ENCODE assay signal across 15 cellular contexts in genomic region chr14:81529391-81529790, GRCh38. TPM values are rescaled to one million over a fixed set of nuclear protein-coding genes. Genes with fewer than 3 reads are reported as not detected.
DNase-seq lines count a peak whose midpoint lies in the region; TF ChIP-seq lines count a peak whose summit lies in the region.
"Had no signal": no experiment of that assay in that cellular context is flagged by ENCODE, and none has a peak within 500 bp of the region (broad histone marks: within the 10 kb centered on the region; RNA-seq: fewer than 3 reads in every experiment).

No MANE protein-coding gene starts in this region.

- DNase-seq in activated T-cell treated with anti-CD3 and anti-CD28 coated beads, Interleukin-2, amount 50 U/mL, for 24 hours = no peak
- DNase-seq in activated T-cell treated with anti-CD3 and anti-CD28 coated beads, Interleukin-2, amount 50 U/mL, for 1 hour = no peak
- DNase-seq in PC-9 (no peak), erythroblast (lab: John Stamatoyannopoulos, UW) (peak; percentile 77 to 89), smooth muscle cell (lab: John Stamatoyannopoulos, UW; ENCODE audit: unreplicated experiment) (no peak), head of caudate nucleus (no peak)
- no peak for DNase-seq in activated CD4-positive, alpha-beta T cell treated with anti-CD3 and anti-CD28 coated beads for 1 hour
- no peak for DNase-seq in stimulated activated CD4-positive, alpha-beta T cell treated with anti-CD3 and anti-CD28 coated beads, Interleukin-15, amount 100 ng/mL, for 24 hours
- DNase-seq: activated B cell treated with CpG ODN at 0.5 μM for 24 hours, activated gamma-delta T cell treated with Interleukin-2 at 50 U/mL for 16 hours, colonic mucosa, NCI-H510A, SHP77 treated with DMSO at 0.1 percent for 48 hours, upper lobe of left lung had no signal

- H3K4me1 ChIP-seq in PC-9 (replicated peaks; ENCODE audit: insufficient read depth) (peaks cover 9% of the 10 kb centered on the region; the same call in 1 of the 2 replicates), smooth muscle cell (ENCODE audit: low read depth) (peaks cover 17% of the 10 kb centered on the region)

- H3K27ac ChIP-seq in PC-9 = peak overlapping the region; percentile 57
- peak overlapping the region; percentile 4 for H3K27ac ChIP-seq in smooth muscle cell (ENCODE audit: low read depth)
- H3K27ac ChIP-seq: colonic mucosa, upper lobe of left lung had no signal

- CTCF ChIA-PET in PC-9 (lab: Charles Lee) = no interaction called here

- no peaks in the 10 kb centered on the region for H3K36me3 ChIP-seq in PC-9 (ENCODE audit: low read depth)
- peaks cover 7% of the 10 kb centered on the region for H3K36me3 ChIP-seq in smooth muscle cell (ENCODE audit: low read depth)
- H3K36me3 ChIP-seq: colonic mucosa had no signal

- H3K9me3 ChIP-seq in PC-9 (ENCODE audit: insufficient read depth, low read depth) (no peaks in the 10 kb centered on the region), smooth muscle cell (replicated peaks; ENCODE audit: low read depth) (no peaks in the 10 kb centered on the region)
- H3K9me3 ChIP-seq: colonic mucosa, upper lobe of left lung had no signal

- peaks cover 66% of the 10 kb centered on the region for H3K4me1 Mint-ChIP-seq in activated T-cell treated with anti-CD3 and anti-CD28 coated beads, Interleukin-2, amount 50 U/mL, for 24 hours (ENCODE audit: low read depth)

- no peak overlapping the region for H3K9ac ChIP-seq in smooth muscle cell (ENCODE audit: low read depth)

- TF ChIP-seq CTCF in PC-9 (conservative IDR thresholded peaks at IDR 0.05) (no peak), smooth muscle cell (IDR thresholded peaks at IDR 0.05; ENCODE audit: borderline replicate concordance, insufficient read depth, poor library complexity, severe bottlenecking) (no peak)

- H4K20me1 ChIP-seq in PC-9 (ENCODE audit: insufficient read depth) (no peaks in the 10 kb centered on the region), smooth muscle cell (ENCODE audit: low read depth) (peaks cover 50% of the 10 kb centered on the region)

- H3K27ac Mint-ChIP-seq in activated T-cell treated with anti-CD3 and anti-CD28 coated beads, Interleukin-2, amount 50 U/mL, for 24 hours = peak overlapping the region; percentile 44
- H3K27ac Mint-ChIP-seq: activated B cell treated with CpG ODN at 0.5 μM for 24 hours had no signal

- no TSS peak for BruUV-seq in PC-9 (replicated peaks; lab: Mats Ljungman, UMichigan)

- POLR2A ChIA-PET in PC-9 (lab: Charles Lee; ENCODE audit: unreplicated experiment) = no interaction called here

- H3K27me3 ChIP-seq in PC-9 (ENCODE audit: insufficient read depth, low read depth) (no peaks in the 10 kb centered on the region), smooth muscle cell (ENCODE audit: low read depth) (no peaks in the 10 kb centered on the region)
- H3K27me3 ChIP-seq: colonic mucosa, upper lobe of left lung had no signal

- intact Hi-C loops in PC-9 (cut with micrococcal nuclease; ENCODE audit: unreplicated experiment) (no loop called here), head of caudate nucleus (cut with DNase I) (no loop called here)

- no peaks in the 10 kb centered on the region for H3F3A ChIP-seq in PC-9 (ENCODE audit: insufficient read depth, low read depth)
- H3F3A ChIP-seq in smooth muscle cell (ENCODE audit: low read depth) = no peaks in the 10 kb centered on the region

- no peaks in the 10 kb centered on the region for H3K9me2 ChIP-seq in PC-9 (ENCODE audit: insufficient read depth)

- H3K36me3 Mint-ChIP-seq in activated T-cell treated with anti-CD3 and anti-CD28 coated beads, Interleukin-2, amount 50 U/mL, for 24 hours (ENCODE audit: low read depth) = peaks cover 53% of the 10 kb centered on the region

- 26% methylated on average over 2 of the region's 2 CpGs for WGBS in smooth muscle cell (ENCODE audit: low lambda C conversion rate)

- no peaks in the 10 kb centered on the region for H3K9me3 Mint-ChIP-seq in activated T-cell treated with anti-CD3 and anti-CD28 coated beads, Interleukin-2, amount 50 U/mL, for 24 hours
- H3K9me3 Mint-ChIP-seq: activated B cell treated with CpG ODN at 0.5 μM for 24 hours; natural killer cell treated with Interleukin-12 subunit alpha and Interleukin-12 subunit beta and Interleukin-15 and Interleukin-18, amount 100 ng/mL, for 72 hours had no signal

- H3K4me2 ChIP-seq in PC-9 (no peak overlapping the region), smooth muscle cell (peak overlapping the region; percentile 14)

- peak; percentile 26 for TF ChIP-seq POLR2A in erythroblast (IDR thresholded peaks at IDR 0.05; ENCODE audit: low read length)

- no peak overlapping the region for H3K4me3 ChIP-seq in PC-9
- no peak overlapping the region for H3K4me3 ChIP-seq in smooth muscle cell
- H3K4me3 ChIP-seq: colonic mucosa, upper lobe of left lung had no signal

- peaks cover 29% of the 10 kb centered on the region for H3K79me2 ChIP-seq in PC-9 (ENCODE audit: low read depth)
- peaks cover 63% of the 10 kb centered on the region for H3K79me2 ChIP-seq in smooth muscle cell (ENCODE audit: low read depth)

- no peaks in the 10 kb centered on the region for H3K27me3 Mint-ChIP-seq in activated T-cell treated with anti-CD3 and anti-CD28 coated beads, Interleukin-2, amount 50 U/mL, for 24 hours
- H3K27me3 Mint-ChIP-seq: activated B cell treated with CpG ODN at 0.5 μM for 24 hours; natural killer cell treated with Interleukin-12 subunit alpha and Interleukin-12 subunit beta and Interleukin-15 and Interleukin-18, amount 100 ng/mL, for 72 hours had no signal

- no peak overlapping the region for H3K4me3 Mint-ChIP-seq in activated T-cell treated with anti-CD3 and anti-CD28 coated beads, Interleukin-2, amount 50 U/mL, for 24 hours
- H3K4me3 Mint-ChIP-seq: activated B cell treated with CpG ODN at 0.5 μM for 24 hours; natural killer cell treated with Interleukin-12 subunit alpha and Interleukin-12 subunit beta and Interleukin-15 and Interleukin-18, amount 100 ng/mL, for 72 hours had no signal

- no peak overlapping the region for H2AFZ ChIP-seq in PC-9
- no peak overlapping the region for H2AFZ ChIP-seq in smooth muscle cell (ENCODE audit: low read depth)

RNA-seq across cellular contexts. Expression of gene SEL1L, which starts 4.3 kb away (rescaled TPM):
- total RNA-seq in PC-9 (2021) (14.6 and 17.4 TPM in 2 replicates), smooth muscle cell (78.0 and 78.8 TPM in 2 replicates)
- polyA plus RNA-seq in smooth muscle cell = 35.2 and 36.8 TPM in 2 replicates

Comparison
In these comparisons a context has a peak if more than half of its experiments do, and no peak if none do; other contexts are left out.
1. DNase-seq: peak in erythroblast (2 of 2); none in activated T-cell treated with anti-CD3 and anti-CD28 coated beads, Interleukin-2, amount 50 U/mL, for 24 hours (single experiment), activated T-cell treated with anti-CD3 and anti-CD28 coated beads, Interleukin-2, amount 50 U/mL, for 1 hour (single experiment), PC-9 (0 of 2), smooth muscle cell (single experiment), activated CD4-positive, alpha-beta T cell treated with anti-CD3 and anti-CD28 coated beads for 1 hour (single experiment), head of caudate nucleus (0 of 42) and stimulated activated CD4-positive, alpha-beta T cell treated with anti-CD3 and anti-CD28 coated beads, Interleukin-15, amount 100 ng/mL, for 24 hours (single experiment).